ENCODE assay signal across 8 cellular contexts in genomic region chr10:94546058-94546595, GRCh38.
DNase-seq lines count a peak whose midpoint lies in the region; ATAC-seq and TF ChIP-seq lines count a peak whose summit lies in the region.

No MANE protein-coding gene starts in this region.

- peaks cover 55% of the 10 kb centered on the region for H3K36me3 Mint-ChIP-seq in stimulated activated effector memory CD8-positive, alpha-beta T cell treated with anti-CD3 and anti-CD28 coated beads, Interleukin-12 subunit alpha, Interleukin-12 subunit beta, amount 100 ng/mL, for 72 hours

- no peak for TF ChIP-seq CTCF in astrocyte of the spinal cord (IDR thresholded peaks at IDR 0.05; ENCODE audit: low read depth, low read length)

- H3K9me3 Mint-ChIP-seq in stimulated activated effector memory CD8-positive, alpha-beta T cell treated with anti-CD3 and anti-CD28 coated beads, Interleukin-12 subunit alpha, Interleukin-12 subunit beta, amount 100 ng/mL, for 72 hours, result peaks cover under 1% of the 10 kb centered on the region

- H3K4me3 Mint-ChIP-seq in stimulated activated effector memory CD8-positive, alpha-beta T cell treated with anti-CD3 and anti-CD28 coated beads, Interleukin-12 subunit alpha, Interleukin-12 subunit beta, amount 100 ng/mL, for 72 hours, result peak overlapping the region; percentile 99

- H3K4me1 Mint-ChIP-seq in stimulated activated effector memory CD8-positive, alpha-beta T cell treated with anti-CD3 and anti-CD28 coated beads, Interleukin-12 subunit alpha, Interleukin-12 subunit beta, amount 100 ng/mL, for 72 hours, result peaks cover 29% of the 10 kb centered on the region

- peak; percentile 22 for DNase-seq in SIG-M5 treated with dmso at 0.1 percent for 504 hours (lab: John Stamatoyannopoulos, UW; ENCODE audit: unreplicated experiment)
- DNase-seq in SIG-M5 (lab: John Stamatoyannopoulos, UW), result no peak
- DNase-seq in NCI-H526 (lab: John Stamatoyannopoulos, UW), result peak; percentile 3 to 25
- DNase-seq in astrocyte of the spinal cord (ENCODE audit: low read depth, low spot score), result peak; percentile 48
- DNase-seq in iPS-NIHi11 (ENCODE audit: low spot score), result peak; percentile 15
- DNase-seq in stimulated activated effector memory CD8-positive, alpha-beta T cell treated with anti-CD3 and anti-CD28 coated beads, Interleukin-12 subunit alpha, Interleukin-12 subunit beta, amount 100 ng/mL, for 72 hours (ENCODE audit: low spot score in 2 of 2), result peak in 1 of 2 donors; percentile 52
- no peak for DNase-seq in pons (ENCODE audit: low spot score)

- peak overlapping the region; percentile 85 for H3K4me3 ChIP-seq in astrocyte of the spinal cord (ENCODE audit: low read depth, low read length)

- peak; percentile 5 for ATAC-seq in HG02571 (IDR thresholded peaks at IDR 0.05; ENCODE audit: unreplicated experiment)
- peak; percentile 17 for ATAC-seq in stimulated activated effector memory CD8-positive, alpha-beta T cell treated with anti-CD3 and anti-CD28 coated beads, Interleukin-12 subunit alpha, Interleukin-12 subunit beta, amount 100 ng/mL, for 72 hours

- peak overlapping the region; percentile 99 for H3K27ac Mint-ChIP-seq in stimulated activated effector memory CD8-positive, alpha-beta T cell treated with anti-CD3 and anti-CD28 coated beads, Interleukin-12 subunit alpha, Interleukin-12 subunit beta, amount 100 ng/mL, for 72 hours

- in situ Hi-C loops in astrocyte of the spinal cord (cut with HindIII; ENCODE audit: low sequenced_read_pairs), result no loop called here

Comparison
In these comparisons a context has a peak if more than half of its experiments do, and no peak if none do; other contexts are left out.
1. DNase-seq: peak in SIG-M5 treated with dmso at 0.1 percent for 504 hours (single experiment), NCI-H526 (2 of 2), astrocyte of the spinal cord (single experiment) and iPS-NIHi11 (single experiment); none in SIG-M5 (single experiment) and pons (single experiment).